ENCODE assay signal across 8 cellular contexts in the genomic region with DNA sequence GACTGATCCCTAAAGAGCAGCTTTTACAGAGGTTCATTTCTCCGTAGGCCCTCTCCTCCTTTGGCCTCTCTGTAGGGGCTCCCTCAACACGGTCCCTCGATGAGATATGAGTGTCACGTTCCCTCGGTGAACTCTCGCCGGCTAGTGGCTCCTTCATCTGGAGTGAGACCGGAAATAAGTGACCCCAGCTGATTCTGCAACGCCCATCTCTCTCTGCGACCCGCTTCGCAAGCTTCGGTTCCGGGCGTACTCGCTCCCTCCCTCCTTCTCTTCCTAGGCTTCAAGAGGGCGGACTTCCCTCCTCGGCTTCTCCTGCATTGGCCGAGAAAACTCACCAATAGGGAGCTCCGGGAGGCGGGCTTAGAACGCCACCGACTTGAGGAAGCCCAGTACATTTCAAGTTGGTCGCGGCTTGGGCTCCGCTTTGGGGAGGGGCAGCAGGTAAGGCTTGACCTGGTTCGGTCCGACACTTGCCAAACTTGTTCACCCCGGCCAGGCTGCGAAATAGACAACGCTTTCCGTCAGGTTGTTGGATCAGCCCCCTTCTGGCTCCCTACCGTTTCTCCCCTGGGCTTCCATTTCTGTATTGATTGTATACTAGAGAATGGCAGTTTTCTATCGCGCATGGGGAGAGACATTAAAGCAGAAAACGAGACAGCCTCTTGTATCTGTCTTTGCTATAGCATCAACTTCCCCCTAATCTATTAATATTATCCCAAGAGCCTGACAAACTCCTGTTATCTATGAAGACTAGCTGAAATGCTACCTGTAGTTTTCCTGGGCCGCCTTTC. TPM values are rescaled to one million over a fixed set of nuclear protein-coding genes. Genes with fewer than 3 reads are reported as not detected.
A peak's percentile ranks its signal among the peaks of the same experiment; 100 is the strongest.
DNase-seq lines count a peak whose midpoint lies in the region; ATAC-seq, FAIRE-seq and TF ChIP-seq lines count a peak whose summit lies in the region.

A gene (minus strand): TSS at position 248 of the 791 bp plus-strand sequence. CDS start 2,816 bp downstream, outside the sequence.
A gene with protein sequence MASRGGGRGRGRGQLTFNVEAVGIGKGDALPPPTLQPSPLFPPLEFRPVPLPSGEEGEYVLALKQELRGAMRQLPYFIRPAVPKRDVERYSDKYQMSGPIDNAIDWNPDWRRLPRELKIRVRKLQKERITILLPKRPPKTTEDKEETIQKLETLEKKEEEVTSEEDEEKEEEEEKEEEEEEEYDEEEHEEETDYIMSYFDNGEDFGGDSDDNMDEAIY (plus strand): TSS at position 363 of the 791 bp plus-strand sequence. CDS start 10,176 bp downstream, outside the sequence.

- H3K9me3 ChIP-seq in Caco-2: no peaks in the 10 kb centered on the region; the same call in 1 of the 2 replicates
- H3K9me3 ChIP-seq in mesodermal cell (ENCODE audit: control insufficient read depth, low read length): peaks cover 7% of the 10 kb centered on the region

- DNase-seq in Caco-2 (peak; percentile 95 to 97), HT-29 (ENCODE audit: low spot score) (peak; percentile 93), NOMO-1 treated with DMSO at 0.1 percent for 48 hours (lab: John Stamatoyannopoulos, UW; ENCODE audit: unreplicated experiment) (peak; percentile 93)
- DNase-seq in activated CD8-positive, alpha-beta memory T cell treated with anti-CD3 and anti-CD28 coated beads for 48 hours (ENCODE audit: low read depth in 2 of 3, low spot score in 2 of 3): peak; percentile 59 to 74 (median 72)
- DNase-seq in stimulated activated CD8-positive, alpha-beta memory T cell treated with anti-CD3 and anti-CD28 coated beads, Interleukin-15, amount 100 ng/mL, for 24 hours (ENCODE audit: low read depth): peak; percentile 69

- peak; percentile 72 for ATAC-seq in GM21360 (IDR thresholded peaks at IDR 0.05; ENCODE audit: unreplicated experiment)

- peak within 1 kb of the TSS; percentile 52 for H3K4me3 ChIP-seq in Caco-2 (ENCODE audit: low read depth, low read length)
- peak within 1 kb of the TSS; percentile 60 for H3K4me3 ChIP-seq in mesodermal cell (ENCODE audit: extremely low read depth, insufficient read depth, low read length, poor library complexity, severe bottlenecking)

- POLR2A ChIA-PET in Caco-2 (lab: Charles Lee): interaction anchor here (0.6 to 1.9 kb wide), 10 partner anchors 13 to 106 kb away, joined by 3 to 25 read pairs (median 4); a partner anchor contains a TSS

- peaks cover 17% of the 10 kb centered on the region for H3K4me1 Mint-ChIP-seq in Caco-2 (ENCODE audit: low read depth, unreplicated experiment)

- no peaks in the 10 kb centered on the region for H3K9me3 Mint-ChIP-seq in Caco-2 (ENCODE audit: unreplicated experiment)

- H3K36me3 ChIP-seq in Caco-2 (ENCODE audit: control insufficient read depth, insufficient read depth, low read length) (no peaks in the 10 kb centered on the region), mesodermal cell (ENCODE audit: control insufficient read depth, insufficient read depth, low read length) (no peaks in the 10 kb centered on the region)

- no peaks in the 10 kb centered on the region; the same call in 1 of the 2 replicates for H3K27me3 ChIP-seq in Caco-2 (replicated peaks; ENCODE audit: control insufficient read depth, insufficient read depth, low read length)

- no peak for TF ChIP-seq CTCF in Caco-2 (IDR thresholded peaks at IDR 0.05; ENCODE audit: insufficient read depth in 1 of 2, low read depth in 1 of 2, low read length in 1 of 2, severe bottlenecking in 1 of 2, unreplicated experiment in 1 of 2)

- H3K27me3 Mint-ChIP-seq in Caco-2 (ENCODE audit: insufficient read depth, unreplicated experiment): peaks cover 5% of the 10 kb centered on the region

- CTCF ChIA-PET in Caco-2 (lab: Charles Lee): interaction anchor here (0.6 to 2.4 kb wide), 9 partner anchors 10 to 119 kb away, joined by 3 to 18 read pairs (median 5); a partner anchor contains a TSS

- peak within 1 kb of the TSS; percentile 71 for H3K27ac ChIP-seq in mesodermal cell (ENCODE audit: low read depth, low read length, severe bottlenecking)

- 3 to 4% methylated on average over 29 to 30 of the region's 37 CpGs for WGBS in mesodermal cell (ENCODE audit: insufficient coverage in 2 of 2), 2 experiments

- intact Hi-C loops in Caco-2 (cut with micrococcal nuclease; ENCODE audit: unreplicated experiment): loop anchor here (1.0 to 5.0 kb wide), 5 partner anchors 32 to 73 kb away; a partner anchor contains a TSS

- FAIRE-seq in endometrium (lab: Jason Lieb, UNC): peak; percentile 79

- no peaks in the 10 kb centered on the region for H3K36me3 Mint-ChIP-seq in Caco-2 (ENCODE audit: insufficient read depth, unreplicated experiment)

- BruUV-seq in Caco-2 (replicated peaks; lab: Mats Ljungman, UMichigan): TSS peak; percentile 90

- peaks cover 16% of the 10 kb centered on the region for H3K4me1 ChIP-seq in Caco-2
- peaks cover 21% of the 10 kb centered on the region for H3K4me1 ChIP-seq in mesodermal cell (ENCODE audit: control insufficient read depth, insufficient read depth, low read length, poor library complexity, severe bottlenecking)

- peak within 1 kb of the TSS; percentile 87 for H3K4me3 Mint-ChIP-seq in Caco-2 (ENCODE audit: unreplicated experiment)

- peak within 1 kb of the TSS; percentile 59 for H3K27ac Mint-ChIP-seq in Caco-2 (ENCODE audit: unreplicated experiment)

RNA-seq across cellular contexts. Expression of the first gene that starts in this region (rescaled TPM):
- total RNA-seq in Caco-2 (2022): 0.19 and 0.77 TPM in 2 replicates
- total RNA-seq in HT-29 (2014; rRNA removed; shearing (Covaris generic)): 0.20 and 1.9 TPM in 2 replicates
- 1.1 TPM for polyA plus RNA-seq in mesodermal cell (2013, experiment 1 of 2)
- polyA plus RNA-seq in mesodermal cell (2013, experiment 2 of 2): 0.71 TPM

RNA-seq across cellular contexts. Expression of the second gene that starts in this region (rescaled TPM):
- total RNA-seq in Caco-2 (2022): 2.9 and 3.4 TPM in 2 replicates
- total RNA-seq in HT-29 (2014; rRNA removed; shearing (Covaris generic)): 7.1 and 7.4 TPM in 2 replicates
- 28.8 TPM for polyA plus RNA-seq in mesodermal cell (2013, experiment 1 of 2)
- polyA plus RNA-seq in mesodermal cell (2013, experiment 2 of 2): 30.3 TPM

Comparison
In these comparisons a context has a peak if more than half of its experiments do, and no peak if none do; other contexts are left out.
1. Peak in every context shown above with its lines: DNase-seq, ATAC-seq, H3K4me3 ChIP-seq and H3K27ac ChIP-seq.